ENCODE assay signal across 13 cellular contexts in the genomic region with DNA sequence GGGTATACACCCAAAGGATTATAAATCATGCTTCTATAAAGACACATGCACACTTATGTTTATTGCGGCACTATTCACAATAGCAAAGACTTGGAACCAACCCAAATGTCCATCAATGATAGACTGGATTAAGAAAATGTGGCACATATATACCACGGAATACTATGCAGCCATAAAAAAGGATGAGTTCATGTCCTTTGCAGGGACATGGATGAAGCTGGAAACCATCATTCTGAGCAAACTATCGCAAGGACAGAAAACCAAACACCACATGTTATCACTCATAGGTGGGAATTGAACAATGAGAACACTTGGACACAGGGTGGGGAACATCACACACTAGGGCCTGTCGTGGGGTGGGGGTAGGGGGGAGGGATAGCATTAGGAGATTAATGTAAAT. TPM values are rescaled to one million over a fixed set of nuclear protein-coding genes. Genes with fewer than 3 reads are reported as not detected.
"Had no signal": no experiment of that assay in that cellular context is flagged by ENCODE, and none has a peak within 500 bp of the region (broad histone marks: within the 10 kb centered on the region; RNA-seq: fewer than 3 reads in every experiment).

No MANE protein-coding gene starts in this region.

RNA-seq across cellular contexts. Expression of gene VPREB1, which starts 51.1 kb away (rescaled TPM):
- total RNA-seq: subcutaneous adipose tissue, suprapubic skin, temporal lobe, testis, thoracic aorta, thyroid gland, tibial nerve, transverse colon, upper lobe of left lung, upper lobe of right lung, ureter, urinary bladder, vagina had no signal
- polyA plus RNA-seq: urinary bladder had no signal
